8 cellular contexts compared by ENCODE assay signal in genomic region chr5:6713274-6714181, GRCh38. TPM values are rescaled to one million over a fixed set of nuclear protein-coding genes. Genes with fewer than 3 reads are reported as not detected.
A peak's percentile ranks its signal among the peaks of the same experiment; 100 is the strongest.
DNase-seq lines count a peak whose midpoint lies in the region; ATAC-seq and TF ChIP-seq lines count a peak whose summit lies in the region.

Gene TENT4A (plus strand): TSS chr5:6713432. CDS start chr5:6713984, 552 bp downstream.

- no peaks in the 10 kb centered on the region for H3K9me3 Mint-ChIP-seq in activated CD8-positive, alpha-beta T cell treated with anti-CD3 and anti-CD28 coated beads for 36 hours

- CTCF ChIA-PET in activated CD8-positive, alpha-beta T cell treated with anti-CD3 and anti-CD28 coated beads for 36 hours (lab: Charles Lee), result no interaction called here

- intact Hi-C loops in activated CD8-positive, alpha-beta T cell treated with anti-CD3 and anti-CD28 coated beads for 36 hours (cut with micrococcal nuclease), result loop anchor here (5.0 kb wide), 1 partner anchor 81 kb away; the partner anchor contains the start of genes NSUN2 and SRD5A1

- peaks cover 37% of the 10 kb centered on the region for H3K4me1 Mint-ChIP-seq in activated CD8-positive, alpha-beta T cell treated with anti-CD3 and anti-CD28 coated beads for 36 hours (ENCODE audit: low read depth)

- ATAC-seq in GM18867 (IDR thresholded peaks at IDR 0.05; ENCODE audit: unreplicated experiment) (peak; percentile 14), HG03439 (IDR thresholded peaks at IDR 0.05; ENCODE audit: unreplicated experiment) (peak; percentile 26), GM21576 (IDR thresholded peaks at IDR 0.05; ENCODE audit: unreplicated experiment) (no peak)
- peak; percentile 25 for ATAC-seq in activated CD8-positive, alpha-beta T cell treated with anti-CD3 and anti-CD28 coated beads for 36 hours

- peak within 1 kb of the TSS; percentile 63 for H3K9ac ChIP-seq in neural cell (ENCODE audit: low read length)

- H3K4me3 ChIP-seq in AG09309 (ENCODE audit: control insufficient read depth, low read depth, low read length) (peak within 1 kb of the TSS; percentile 66), fibroblast of villous mesenchyme (ENCODE audit: low read depth, low read length) (peak within 1 kb of the TSS; percentile 77), neural cell (ENCODE audit: low read length) (peak within 1 kb of the TSS; percentile 95)

- TF ChIP-seq RAD21 in neural cell (conservative IDR thresholded peaks at IDR 0.05), result no peak

- H4K20me1 ChIP-seq in neural cell (ENCODE audit: insufficient read depth), result peaks cover 22% of the 10 kb centered on the region

- H3K4me2 ChIP-seq in neural cell (ENCODE audit: low read length), result peak within 1 kb of the TSS; percentile 92

- POLR2A ChIA-PET in activated CD8-positive, alpha-beta T cell treated with anti-CD3 and anti-CD28 coated beads for 36 hours (lab: Charles Lee), result interaction anchor here (1.0 to 2.8 kb wide), 3 partner anchors 22 to 115 kb away, joined by 3 to 22 read pairs (median 4); partner anchors contain the start of genes NSUN2 and SRD5A1

- H3K4me3 Mint-ChIP-seq in activated CD8-positive, alpha-beta T cell treated with anti-CD3 and anti-CD28 coated beads for 36 hours, result peak within 1 kb of the TSS; percentile 86

- peak within 1 kb of the TSS; percentile 67 for H3K27ac ChIP-seq in neural cell (ENCODE audit: low read length)

- H3K36me3 ChIP-seq in neural cell (ENCODE audit: insufficient read depth, low read length), result no peaks in the 10 kb centered on the region

- peaks cover 1% of the 10 kb centered on the region for H3K27me3 Mint-ChIP-seq in activated CD8-positive, alpha-beta T cell treated with anti-CD3 and anti-CD28 coated beads for 36 hours

- TF ChIP-seq EP300 in neural cell (conservative IDR thresholded peaks at IDR 0.05; ENCODE audit: poor library complexity, severe bottlenecking), result no peak

- H3K9me2 ChIP-seq in neural cell (ENCODE audit: insufficient read depth, low read length), result no peaks in the 10 kb centered on the region

- DNase-seq in AG09309 (ENCODE audit: low read depth) (no peak), fibroblast of villous mesenchyme (ENCODE audit: low read depth) (no peak), SIG-M5 treated with dmso at 0.1 percent for 504 hours (lab: John Stamatoyannopoulos, UW; ENCODE audit: unreplicated experiment) (no peak)
- DNase-seq in activated CD8-positive, alpha-beta T cell treated with anti-CD3 and anti-CD28 coated beads for 36 hours, result no peak

- no peaks in the 10 kb centered on the region for H3K9me3 ChIP-seq in neural cell (ENCODE audit: low read length)

- H2AFZ ChIP-seq in neural cell (ENCODE audit: low read depth, low read length), result peak within 1 kb of the TSS; percentile 53

- no peaks in the 10 kb centered on the region for H3F3A ChIP-seq in neural cell (ENCODE audit: insufficient read depth, low read length, poor library complexity, severe bottlenecking)

- TF ChIP-seq CTCF in AG09309 (IDR thresholded peaks at IDR 0.05; ENCODE audit: control insufficient read depth, insufficient read depth, low read depth, low read length, missing control alignments) (no peak), fibroblast of villous mesenchyme (IDR thresholded peaks at IDR 0.05; ENCODE audit: insufficient read depth, low read depth, low read length) (no peak), neural cell (IDR thresholded peaks at IDR 0.05; ENCODE audit: poor library complexity, severe bottlenecking) (no peak)
- no peak for TF ChIP-seq CTCF in activated CD8-positive, alpha-beta T cell treated with anti-CD3 and anti-CD28 coated beads for 36 hours (IDR thresholded peaks at IDR 0.05)

- H3K79me2 ChIP-seq in neural cell (replicated peaks; ENCODE audit: insufficient read depth, low read length), result peaks cover 42% of the 10 kb centered on the region

- H3K36me3 Mint-ChIP-seq in activated CD8-positive, alpha-beta T cell treated with anti-CD3 and anti-CD28 coated beads for 36 hours (ENCODE audit: low read depth), result peaks cover 31% of the 10 kb centered on the region

- peak within 1 kb of the TSS; percentile 95 for H3K27ac Mint-ChIP-seq in activated CD8-positive, alpha-beta T cell treated with anti-CD3 and anti-CD28 coated beads for 36 hours

- no peaks in the 10 kb centered on the region for H3K27me3 ChIP-seq in neural cell (ENCODE audit: insufficient read depth, low read depth, low read length)

TF ChIP-seq in neural cell, 6 proteins besides CTCF, POLR2A, EP300 and RAD21:
- TF ChIP-seq SMC3 (conservative IDR thresholded peaks at IDR 0.05; ENCODE audit: poor library complexity), result no peak
- TF ChIP-seq POLR2AphosphoS5 (IDR thresholded peaks at IDR 0.05), result no peak
- no peak for TF ChIP-seq EZH2 (IDR thresholded peaks at IDR 0.05; ENCODE audit: borderline replicate concordance, insufficient read depth, low read length, poor library complexity, severe bottlenecking)
- no peak for TF ChIP-seq TAF1 (IDR thresholded peaks at IDR 0.05; ENCODE audit: low read depth)
- TF ChIP-seq MXI1 (conservative IDR thresholded peaks at IDR 0.05; ENCODE audit: poor library complexity, severe bottlenecking), result no peak
- TF ChIP-seq REST (IDR thresholded peaks at IDR 0.05; ENCODE audit: borderline replicate concordance), result no peak

RNA-seq across cellular contexts. Expression of gene TENT4A, which starts in this region (rescaled TPM):
- 10 to 100 TPM; 50.6 to 51.9 TPM for total RNA-seq in activated CD8-positive, alpha-beta T cell treated with anti-CD3 and anti-CD28 coated beads for 36 hours
- total RNA-seq in fibroblast of villous mesenchyme, result 20.0 and 23.3 TPM in 2 replicates
- 12.1 and 14.7 TPM in 2 replicates for polyA plus RNA-seq in neural cell
- polyA minus RNA-seq in neural cell, result 36.0 and 37.4 TPM in 2 replicates
